In genomic region chr12:77724367-77724957, GRCh38 we compare ENCODE assay signal across 9 cellular contexts.
DNase-seq lines count a peak whose midpoint lies in the region; ATAC-seq, FAIRE-seq and TF ChIP-seq lines count a peak whose summit lies in the region.
"Had no signal": no experiment of that assay in that cellular context is flagged by ENCODE, and none has a peak within 500 bp of the region (broad histone marks: within the 10 kb centered on the region; RNA-seq: fewer than 3 reads in every experiment).

No MANE protein-coding gene starts in this region.

- H3K4me3 ChIP-seq in A549 (no peak overlapping the region), small intestine (ENCODE audit: low read depth in 1 of 2, low read length in 2 of 2) (no peak overlapping the region)

- no peaks in the 10 kb centered on the region for H3K9me3 ChIP-seq in A549
- no peaks in the 10 kb centered on the region for H3K9me3 ChIP-seq in small intestine (ENCODE audit: control insufficient read depth, low read depth)

- 50% methylated on average over 1 of the region's 1 CpG for WGBS in A549 (ENCODE audit: missing lambda C conversion rate)
- WGBS in small intestine, 3 donors: 42 to 51% (median 43%) methylated on average over 1 of the region's 1 CpG

- TF ChIP-seq EP300 in A549 (IDR thresholded peaks at IDR 0.05): no peak

- no peak for TF ChIP-seq POLR2A in A549 (IDR thresholded peaks at IDR 0.05; ENCODE audit: low read length)

- POLR2A ChIA-PET in A549 (lab: Yijun Ruan, JAX): no interaction called here

- peak in 1 of 2 experiments; percentile 50 for DNase-seq in A549 (ENCODE audit: low read depth in 1 of 2, low spot score in 1 of 2)
- DNase-seq in LoVo (ENCODE audit: low spot score): peak; percentile 60
- DNase-seq in RPMI8226: peak; percentile 15
- DNase-seq in frontal cortex (ENCODE audit: low spot score in 2 of 2): no peak
- peak; percentile 15 for DNase-seq in small intestine
- no peak for DNase-seq in KG1 (lab: John Stamatoyannopoulos, UW)
- no peak for DNase-seq in GDM1 (lab: John Stamatoyannopoulos, UW)
- DNase-seq: activated naive CD8-positive, alpha-beta T cell treated with anti-CD3 and anti-CD28 coated beads, Interleukin-2, amount 10 ng/mL, durations not matched to agents 7 days and 5 days had no signal

- no peak overlapping the region for H3K27ac ChIP-seq in A549
- no peak overlapping the region for H3K27ac ChIP-seq in small intestine (ENCODE audit: low read depth in 1 of 2, low read length in 1 of 2)

- CTCF ChIA-PET in A549 (lab: Yijun Ruan, JAX): interaction anchor here (0.7 to 1.6 kb wide), 12 partner anchors 9 to 268 kb away, joined by 3 to 16 read pairs (median 3); no protein-coding TSS in a partner anchor

- peak; percentile 54 to 83; a peak in 3 of 6 replicates for ATAC-seq in A549
- peak; percentile 67 for ATAC-seq in GM18870 (IDR thresholded peaks at IDR 0.05; ENCODE audit: unreplicated experiment)

- no peaks in the 10 kb centered on the region for H3K36me3 ChIP-seq in small intestine (ENCODE audit: control insufficient read depth in 2 of 2, insufficient read depth in 2 of 2, low read length in 2 of 2)

- H3K4me1 ChIP-seq in A549 (no peaks in the 10 kb centered on the region), small intestine (ENCODE audit: control insufficient read depth in 2 of 2, insufficient read depth in 1 of 2, low read depth in 1 of 2, low read length in 1 of 2) (no peaks in the 10 kb centered on the region)

- FAIRE-seq in A549 (lab: Jason Lieb, UNC): no peak
- peak; percentile 37 for FAIRE-seq in frontal cortex (lab: Jason Lieb, UNC)
- no peak for FAIRE-seq in small intestine (lab: Jason Lieb, UNC)

- TF ChIP-seq RAD21 in A549 (conservative IDR thresholded peaks at IDR 0.05 in 1 of 2, IDR thresholded peaks at IDR 0.05 in 1 of 2): peak; percentile 86 to 87

- TF ChIP-seq CTCF in A549 (IDR thresholded peaks at IDR 0.05): peak; percentile 79

- H3K27me3 ChIP-seq in small intestine (ENCODE audit: control insufficient read depth in 2 of 2, insufficient read depth in 2 of 2, low read length in 2 of 2): no peaks in the 10 kb centered on the region

- no peak overlapping the region for H3K4me2 ChIP-seq in A549

TF ChIP-seq in A549, 52 proteins besides CTCF, POLR2A, EP300 and RAD21:
- TF ChIP-seq, protein P1, sequence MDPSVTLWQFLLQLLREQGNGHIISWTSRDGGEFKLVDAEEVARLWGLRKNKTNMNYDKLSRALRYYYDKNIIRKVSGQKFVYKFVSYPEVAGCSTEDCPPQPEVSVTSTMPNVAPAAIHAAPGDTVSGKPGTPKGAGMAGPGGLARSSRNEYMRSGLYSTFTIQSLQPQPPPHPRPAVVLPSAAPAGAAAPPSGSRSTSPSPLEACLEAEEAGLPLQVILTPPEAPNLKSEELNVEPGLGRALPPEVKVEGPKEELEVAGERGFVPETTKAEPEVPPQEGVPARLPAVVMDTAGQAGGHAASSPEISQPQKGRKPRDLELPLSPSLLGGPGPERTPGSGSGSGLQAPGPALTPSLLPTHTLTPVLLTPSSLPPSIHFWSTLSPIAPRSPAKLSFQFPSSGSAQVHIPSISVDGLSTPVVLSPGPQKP (IDR thresholded peaks at IDR 0.05; ENCODE audit: low read depth, low read length): no peak
- peak; percentile 94 for TF ChIP-seq SMC3 (IDR thresholded peaks at IDR 0.05)
TF ChIP-seq in A549: peak in this region for 1.

Comparison
In these comparisons a context has a peak if more than half of its experiments do, and no peak if none do; other contexts are left out.
1. DNase-seq: peak in LoVo (single experiment), RPMI8226 (single experiment) and small intestine (single experiment); none in frontal cortex (0 of 2), KG1 (single experiment) and GDM1 (single experiment).